ENCODE assay signal across 16 cellular contexts in genomic region chr11:18776324-18776723, GRCh38. TPM values are rescaled to one million over a fixed set of nuclear protein-coding genes. Genes with fewer than 3 reads are reported as not detected.
"Had no signal": no experiment of that assay in that cellular context is flagged by ENCODE, and none has a peak within 500 bp of the region (broad histone marks: within the 10 kb centered on the region; RNA-seq: fewer than 3 reads in every experiment).

No MANE protein-coding gene starts in this region.

- H3K27ac Mint-ChIP-seq: activated B cell treated with CpG ODN at 0.5 μM for 24 hours; activated CD4-positive, alpha-beta T cell treated with anti-CD3 and anti-CD28 coated beads, Interleukin-2, amount 10 ng/mL, durations not matched to agents 7 days and 5 days; activated naive CD4-positive, alpha-beta T cell treated with anti-CD3 and anti-CD28 coated beads, Interleukin-2, amount 10 ng/mL, durations not matched to agents 7 days and 5 days; activated T-helper 2 cell treated with anti-CD3 and anti-CD28 coated beads, Interferon-gamma antibody, Interleukin-2, Interleukin-4, amounts not matched to agents 10 μg/mL and 5 μg/mL and 100 μg/mL, durations not matched to agents 14 hours and 24 hours and 36 hours; natural killer cell treated with Interleukin-12 subunit alpha and Interleukin-12 subunit beta and Interleukin-15 and Interleukin-18, amount 100 ng/mL, for 72 hours; type B pancreatic cell had no signal

- H3K4me3 ChIP-seq: adrenal gland, coronary artery, gastroesophageal sphincter, psoas muscle, suprapubic skin had no signal

- H3K27me3 ChIP-seq: adrenal gland, suprapubic skin had no signal

- H3K27ac ChIP-seq: adrenal gland, coronary artery, gastroesophageal sphincter, psoas muscle, suprapubic skin had no signal

- DNase-seq: activated B cell treated with CpG ODN at 0.5 μM for 24 hours; kidney; occipital lobe; stimulated activated naive CD4-positive, alpha-beta T cell treated with Interleukin-2 at 50 U/mL for 16 hours had no signal

- H3K4me1 ChIP-seq: adrenal gland, gastroesophageal sphincter, psoas muscle had no signal

- H3K36me3 Mint-ChIP-seq: natural killer cell treated with Interleukin-12 subunit alpha and Interleukin-12 subunit beta and Interleukin-15 and Interleukin-18, amount 100 ng/mL, for 72 hours; type B pancreatic cell had no signal

- H3K9me3 ChIP-seq: adrenal gland, gastroesophageal sphincter, psoas muscle, suprapubic skin had no signal

- ATAC-seq: gastroesophageal sphincter, psoas muscle had no signal

- FAIRE-seq: kidney had no signal

- H3K9me3 Mint-ChIP-seq: activated B cell treated with CpG ODN at 0.5 μM for 24 hours; activated T-helper 2 cell treated with anti-CD3 and anti-CD28 coated beads, Interferon-gamma antibody, Interleukin-2, Interleukin-4, amounts not matched to agents 10 μg/mL and 5 μg/mL and 100 μg/mL, durations not matched to agents 14 hours and 24 hours and 36 hours; natural killer cell treated with Interleukin-12 subunit alpha and Interleukin-12 subunit beta and Interleukin-15 and Interleukin-18, amount 100 ng/mL, for 72 hours; type B pancreatic cell had no signal

- H3K36me3 ChIP-seq: adrenal gland, gastroesophageal sphincter, suprapubic skin had no signal

RNA-seq across cellular contexts. Expression of gene PTPN5, which starts 15.3 kb away (rescaled TPM):
- total RNA-seq: activated B cell treated with CpG ODN at 0.5 μM for 24 hours; activated CD4-positive, alpha-beta T cell treated with anti-CD3 and anti-CD28 coated beads, Interleukin-2, amount 10 ng/mL, durations not matched to agents 7 days and 5 days; activated T-helper 2 cell treated with anti-CD3 and anti-CD28 coated beads, Interferon-gamma antibody, Interleukin-2, Interleukin-4, amounts not matched to agents 10 μg/mL and 5 μg/mL and 100 μg/mL, durations not matched to agents 14 hours and 24 hours and 36 hours; endothelial cell of umbilical vein; fibroblast of lung; kidney; natural killer cell treated with Interleukin-12 subunit alpha and Interleukin-12 subunit beta and Interleukin-15 and Interleukin-18, amount 100 ng/mL, for 72 hours had no signal
- polyA plus RNA-seq: endothelial cell of umbilical vein, fibroblast of lung had no signal

RNA-seq across cellular contexts. Expression of gene IGSF22, which starts 50.3 kb away (rescaled TPM):
- total RNA-seq: endothelial cell of umbilical vein; natural killer cell treated with Interleukin-12 subunit alpha and Interleukin-12 subunit beta and Interleukin-15 and Interleukin-18, amount 100 ng/mL, for 72 hours had no signal
- polyA plus RNA-seq: endothelial cell of umbilical vein, fibroblast of lung had no signal
